ENCODE assay signal across 1 cellular context in genomic region chr6:22024004-22024403, GRCh38.
A peak's percentile ranks its signal among the peaks of the same experiment; 100 is the strongest.
TF ChIP-seq lines count a peak whose summit lies in the region.

No MANE protein-coding gene starts in this region.

TF ChIP-seq in K562, 482 proteins besides CTCF, POLR2A, EP300 and RAD21 (continued from another document):
- TF ChIP-seq NKRF (IDR thresholded peaks at IDR 0.05; ENCODE audit: borderline replicate concordance): no peak
- TF ChIP-seq ZNF239 (CRISPR knock-in tag; IDR thresholded peaks at IDR 0.05): no peak
- TF ChIP-seq ESRRA (IDR thresholded peaks at IDR 0.05; ENCODE audit: borderline replicate concordance, low read depth): no peak
- peak; percentile 79 for TF ChIP-seq CBFA2T2 (conservative IDR thresholded peaks at IDR 0.05)
- no peak for TF ChIP-seq ZNF436 (CRISPR knock-in tag; IDR thresholded peaks at IDR 0.05)
- no peak for TF ChIP-seq ZNF589 (CRISPR knock-in tag; IDR thresholded peaks at IDR 0.05; ENCODE audit: low read depth)
- TF ChIP-seq BRCA1 (IDR thresholded peaks at IDR 0.05): no peak
- TF ChIP-seq BRCA1 (CRISPR knock-in tag; IDR thresholded peaks at IDR 0.05): no peak
- TF ChIP-seq NUFIP1 (IDR thresholded peaks at IDR 0.05; ENCODE audit: partially characterized antibody): no peak
- 0 out of 2 replicates have a peak, but pooled peaks have one; percentile 19 for TF ChIP-seq BCOR (IDR thresholded peaks at IDR 0.05)
- TF ChIP-seq, protein P1, sequence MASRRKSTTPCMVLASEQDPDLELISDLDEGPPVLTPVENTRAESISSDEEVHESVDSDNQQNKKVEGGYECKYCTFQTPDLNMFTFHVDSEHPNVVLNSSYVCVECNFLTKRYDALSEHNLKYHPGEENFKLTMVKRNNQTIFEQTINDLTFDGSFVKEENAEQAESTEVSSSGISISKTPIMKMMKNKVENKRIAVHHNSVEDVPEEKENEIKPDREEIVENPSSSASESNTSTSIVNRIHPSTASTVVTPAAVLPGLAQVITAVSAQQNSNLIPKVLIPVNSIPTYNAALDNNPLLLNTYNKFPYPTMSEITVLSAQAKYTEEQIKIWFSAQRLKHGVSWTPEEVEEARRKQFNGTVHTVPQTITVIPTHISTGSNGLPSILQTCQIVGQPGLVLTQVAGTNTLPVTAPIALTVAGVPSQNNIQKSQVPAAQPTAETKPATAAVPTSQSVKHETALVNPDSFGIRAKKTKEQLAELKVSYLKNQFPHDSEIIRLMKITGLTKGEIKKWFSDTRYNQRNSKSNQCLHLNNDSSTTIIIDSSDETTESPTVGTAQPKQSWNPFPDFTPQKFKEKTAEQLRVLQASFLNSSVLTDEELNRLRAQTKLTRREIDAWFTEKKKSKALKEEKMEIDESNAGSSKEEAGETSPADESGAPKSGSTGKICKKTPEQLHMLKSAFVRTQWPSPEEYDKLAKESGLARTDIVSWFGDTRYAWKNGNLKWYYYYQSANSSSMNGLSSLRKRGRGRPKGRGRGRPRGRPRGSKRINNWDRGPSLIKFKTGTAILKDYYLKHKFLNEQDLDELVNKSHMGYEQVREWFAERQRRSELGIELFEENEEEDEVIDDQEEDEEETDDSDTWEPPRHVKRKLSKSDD (conservative IDR thresholded peaks at IDR 0.05; ENCODE audit: low read length): no peak
- no peak for TF ChIP-seq ELF2 (CRISPR knock-in tag; IDR thresholded peaks at IDR 0.05)
- no peak for TF ChIP-seq TAF1 (IDR thresholded peaks at IDR 0.05; ENCODE audit: control insufficient read depth, extremely low read depth, insufficient read depth, low read length, severe bottlenecking)
- TF ChIP-seq, protein P2, sequence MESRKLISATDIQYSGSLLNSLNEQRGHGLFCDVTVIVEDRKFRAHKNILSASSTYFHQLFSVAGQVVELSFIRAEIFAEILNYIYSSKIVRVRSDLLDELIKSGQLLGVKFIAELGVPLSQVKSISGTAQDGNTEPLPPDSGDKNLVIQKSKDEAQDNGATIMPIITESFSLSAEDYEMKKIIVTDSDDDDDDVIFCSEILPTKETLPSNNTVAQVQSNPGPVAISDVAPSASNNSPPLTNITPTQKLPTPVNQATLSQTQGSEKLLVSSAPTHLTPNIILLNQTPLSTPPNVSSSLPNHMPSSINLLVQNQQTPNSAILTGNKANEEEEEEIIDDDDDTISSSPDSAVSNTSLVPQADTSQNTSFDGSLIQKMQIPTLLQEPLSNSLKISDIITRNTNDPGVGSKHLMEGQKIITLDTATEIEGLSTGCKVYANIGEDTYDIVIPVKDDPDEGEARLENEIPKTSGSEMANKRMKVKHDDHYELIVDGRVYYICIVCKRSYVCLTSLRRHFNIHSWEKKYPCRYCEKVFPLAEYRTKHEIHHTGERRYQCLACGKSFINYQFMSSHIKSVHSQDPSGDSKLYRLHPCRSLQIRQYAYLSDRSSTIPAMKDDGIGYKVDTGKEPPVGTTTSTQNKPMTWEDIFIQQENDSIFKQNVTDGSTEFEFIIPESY (CRISPR knock-in tag; IDR thresholded peaks at IDR 0.05): no peak
- TF ChIP-seq POLR3G (IDR thresholded peaks at IDR 0.05; ENCODE audit: extremely low read depth, insufficient read length, insufficient replicate concordance): no peak
- TF ChIP-seq ZNF780A (CRISPR knock-in tag; IDR thresholded peaks at IDR 0.05): no peak
- no peak for TF ChIP-seq ZNF354B (CRISPR knock-in tag; IDR thresholded peaks at IDR 0.05)
- peak; percentile 59; the same call in 1 of the 2 replicates for TF ChIP-seq FOXJ2 (tag; IDR thresholded peaks at IDR 0.05)
- no peak for TF ChIP-seq SRF (CRISPR knock-in tag; IDR thresholded peaks at IDR 0.05)
- peak; percentile 44; the same call in 1 of the 2 replicates for TF ChIP-seq ZFX (CRISPR knock-in tag; IDR thresholded peaks at IDR 0.05)
- no peak for TF ChIP-seq MED1 (CRISPR knock-in tag; IDR thresholded peaks at IDR 0.05; ENCODE audit: borderline replicate concordance)
- TF ChIP-seq PCBP2 (IDR thresholded peaks at IDR 0.05; ENCODE audit: low read depth, low read length, poor library complexity, severe bottlenecking): no peak
- no peak for TF ChIP-seq ZC3H11A (IDR thresholded peaks at IDR 0.05; ENCODE audit: low read depth, low read length)
- TF ChIP-seq ZNF316 (IDR thresholded peaks at IDR 0.05): no peak
- no peak for TF ChIP-seq ILF3 (IDR thresholded peaks at IDR 0.05; ENCODE audit: borderline replicate concordance)
- no peak for TF ChIP-seq NFE2L1 (tag; IDR thresholded peaks at IDR 0.05; ENCODE audit: borderline replicate concordance, low read depth)
- no peak for TF ChIP-seq HEY1 (CRISPR knock-in tag; IDR thresholded peaks at IDR 0.05; ENCODE audit: borderline replicate concordance)
- TF ChIP-seq RREB1 (CRISPR knock-in tag; IDR thresholded peaks at IDR 0.05): no peak
- no peak for TF ChIP-seq BCL6 (CRISPR knock-in tag; IDR thresholded peaks at IDR 0.05)
- TF ChIP-seq FOS (IDR thresholded peaks at IDR 0.05; ENCODE audit: extremely low read depth, insufficient read length): no peak
- TF ChIP-seq HLTF (IDR thresholded peaks at IDR 0.05): no peak
